9 cellular contexts compared by ENCODE assay signal in the genomic region with DNA sequence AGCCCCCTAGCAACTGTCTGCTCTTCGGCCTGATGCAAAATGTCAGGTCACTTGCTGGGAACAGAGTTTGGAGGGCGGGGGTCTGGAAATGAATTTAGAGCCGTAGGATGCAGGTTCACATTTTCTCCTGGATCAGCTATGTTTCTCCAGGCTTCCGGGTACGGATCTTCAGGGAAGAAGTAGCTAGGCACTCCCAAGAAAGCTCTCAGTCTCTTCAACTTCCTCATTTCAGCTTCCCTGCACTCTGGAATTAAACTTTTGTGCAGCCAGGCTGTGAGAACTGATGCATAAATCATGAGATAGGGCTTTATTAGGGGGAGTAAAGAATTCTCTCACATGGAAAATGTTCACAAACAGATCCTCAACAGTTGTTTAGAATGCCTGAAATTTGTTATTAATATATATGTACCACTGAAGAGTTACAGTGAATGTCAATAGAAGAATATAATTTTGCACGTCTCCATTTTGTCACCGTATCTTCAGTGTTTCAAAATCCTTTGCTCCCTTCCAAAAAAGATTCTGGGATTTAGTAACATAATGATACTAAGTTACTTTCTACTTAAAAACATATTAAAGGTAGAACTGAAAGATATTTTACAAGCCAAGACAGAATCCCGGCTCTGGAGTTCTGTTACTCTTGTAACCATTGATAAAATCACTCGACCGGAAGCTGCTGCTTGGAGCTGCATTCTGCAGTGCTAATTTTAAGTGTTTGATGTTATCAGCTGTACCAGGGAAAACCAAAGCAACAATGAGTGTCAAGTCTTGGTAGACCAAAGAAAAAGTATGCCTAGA.
DNase-seq lines count a peak whose midpoint lies in the region; ATAC-seq and TF ChIP-seq lines count a peak whose summit lies in the region.
"Had no signal": no experiment of that assay in that cellular context is flagged by ENCODE, and none has a peak within 500 bp of the region (broad histone marks: within the 10 kb centered on the region; RNA-seq: fewer than 3 reads in every experiment).

No MANE protein-coding gene starts in this region.

- H3K27ac ChIP-seq in foreskin keratinocyte, result no peak overlapping the region
- H3K27ac ChIP-seq in trophoblast cell (ENCODE audit: low read depth, low read length), result peak overlapping the region; percentile 49
- peak overlapping the region in 2 of 4 donors; percentile 0 to 12 for H3K27ac ChIP-seq in gastroesophageal sphincter

- no peak overlapping the region for H2AK5ac ChIP-seq in trophoblast cell (ENCODE audit: low read length)

- H3K4me2 ChIP-seq in trophoblast cell (ENCODE audit: low read length), result peak overlapping the region; percentile 1

- DNase-seq in foreskin keratinocyte (peak in 1 of 2 donors; percentile 11), trophoblast cell (peak in 1 of 2 donors; percentile 14), NCI-H2171 treated with DMSO at 0.1 percent for 48 hours (lab: John Stamatoyannopoulos, UW) (no peak), germinal center (ENCODE audit: low spot score) (no peak)
- DNase-seq: NCI-H345 had no signal

- no peak overlapping the region for H2AFZ ChIP-seq in trophoblast cell (ENCODE audit: insufficient read depth, low read length, poor library complexity)

- TF ChIP-seq CTCF in foreskin keratinocyte (conservative IDR thresholded peaks at IDR 0.05) (no peak), gastroesophageal sphincter (IDR thresholded peaks at IDR 0.05) (no peak)

- H3K36me3 ChIP-seq in trophoblast cell (ENCODE audit: control insufficient read depth in 1 of 2, insufficient read depth in 2 of 2, low read length in 2 of 2) (no peaks in the 10 kb centered on the region), gastroesophageal sphincter (no peaks in the 10 kb centered on the region)

- peaks cover 2% of the 10 kb centered on the region for H3K79me1 ChIP-seq in trophoblast cell (ENCODE audit: low read length)

- H3K9me3 ChIP-seq in trophoblast cell (ENCODE audit: insufficient read depth, low read depth, low read length) (no peaks in the 10 kb centered on the region), gastroesophageal sphincter (no peaks in the 10 kb centered on the region)

- no peak overlapping the region for H4K12ac ChIP-seq in trophoblast cell (ENCODE audit: low read depth, low read length)

- no peak overlapping the region for H2BK12ac ChIP-seq in trophoblast cell (ENCODE audit: low read length)

- H4K8ac ChIP-seq in trophoblast cell (ENCODE audit: low read depth, low read length), result peak overlapping the region; percentile 38

- TF ChIP-seq EP300 in gastroesophageal sphincter (IDR thresholded peaks at IDR 0.05), result no peak

- WGBS in trophoblast cell (ENCODE audit: extremely low coverage, insufficient coverage, insufficient read length), result no CpG with 5 or more reads among the region's 10 CpGs
- 50% methylated on average over 6 to 10 of the region's 10 CpGs for WGBS in gastroesophageal sphincter (ENCODE audit: low coverage in 1 of 2), 2 donors

- H4K91ac ChIP-seq in trophoblast cell (ENCODE audit: low read depth, low read length), result peak overlapping the region; percentile 37

- H3K4ac ChIP-seq in trophoblast cell (ENCODE audit: low read depth, low read length), result no peak overlapping the region

- no peak overlapping the region for H3K23ac ChIP-seq in trophoblast cell (ENCODE audit: low read length)

- H3K9ac ChIP-seq in trophoblast cell (ENCODE audit: low read length), result no peak overlapping the region

- ATAC-seq in GM18502 (IDR thresholded peaks at IDR 0.05; ENCODE audit: poor library complexity, unreplicated experiment), result peak; percentile 74
- ATAC-seq in SK-N-SH treated with all-trans-retinoic acid at 6 μM for 48 hours, result no peak
- ATAC-seq in foreskin keratinocyte, result peak; percentile 31
- no peak for ATAC-seq in gastroesophageal sphincter
- no peak for ATAC-seq in HG02798 (IDR thresholded peaks at IDR 0.05; ENCODE audit: poor library complexity, unreplicated experiment)

- no peak for TF ChIP-seq POLR2A in gastroesophageal sphincter (IDR thresholded peaks at IDR 0.05)

- H3K27me3 ChIP-seq in foreskin keratinocyte (no peaks in the 10 kb centered on the region), trophoblast cell (ENCODE audit: insufficient read depth, low read length) (no peaks in the 10 kb centered on the region), gastroesophageal sphincter (no peaks in the 10 kb centered on the region)

- no peaks in the 10 kb centered on the region for H3K79me2 ChIP-seq in trophoblast cell (ENCODE audit: control insufficient read depth, insufficient read depth, low read length, poor library complexity)

- H3K18ac ChIP-seq in trophoblast cell (ENCODE audit: low read length), result no peak overlapping the region

- H3K14ac ChIP-seq in trophoblast cell (ENCODE audit: low read length), result no peak overlapping the region

- peak overlapping the region; percentile 60 for H2BK120ac ChIP-seq in trophoblast cell (ENCODE audit: insufficient read depth, low read length, poor library complexity)

- H2BK5ac ChIP-seq in trophoblast cell (ENCODE audit: low read depth, low read length, poor library complexity), result no peak overlapping the region

- H3K4me1 ChIP-seq in foreskin keratinocyte (peaks cover 10% of the 10 kb centered on the region), trophoblast cell (ENCODE audit: control insufficient read depth in 1 of 2, insufficient read depth in 2 of 2, low read length in 2 of 2) (peaks cover 0 to 7% of the 10 kb centered on the region in 2 experiments), gastroesophageal sphincter (no peaks in the 10 kb centered on the region)

- H3K4me3 ChIP-seq in trophoblast cell (ENCODE audit: low read depth, low read length) (no peak overlapping the region), gastroesophageal sphincter (peak overlapping the region in 1 of 2 donors; percentile 6)

TF ChIP-seq in SK-N-SH treated with all-trans-retinoic acid at 6 μM for 48 hours, 23 proteins besides CTCF, POLR2A, EP300 and RAD21:
- TF ChIP-seq, protein P1, sequence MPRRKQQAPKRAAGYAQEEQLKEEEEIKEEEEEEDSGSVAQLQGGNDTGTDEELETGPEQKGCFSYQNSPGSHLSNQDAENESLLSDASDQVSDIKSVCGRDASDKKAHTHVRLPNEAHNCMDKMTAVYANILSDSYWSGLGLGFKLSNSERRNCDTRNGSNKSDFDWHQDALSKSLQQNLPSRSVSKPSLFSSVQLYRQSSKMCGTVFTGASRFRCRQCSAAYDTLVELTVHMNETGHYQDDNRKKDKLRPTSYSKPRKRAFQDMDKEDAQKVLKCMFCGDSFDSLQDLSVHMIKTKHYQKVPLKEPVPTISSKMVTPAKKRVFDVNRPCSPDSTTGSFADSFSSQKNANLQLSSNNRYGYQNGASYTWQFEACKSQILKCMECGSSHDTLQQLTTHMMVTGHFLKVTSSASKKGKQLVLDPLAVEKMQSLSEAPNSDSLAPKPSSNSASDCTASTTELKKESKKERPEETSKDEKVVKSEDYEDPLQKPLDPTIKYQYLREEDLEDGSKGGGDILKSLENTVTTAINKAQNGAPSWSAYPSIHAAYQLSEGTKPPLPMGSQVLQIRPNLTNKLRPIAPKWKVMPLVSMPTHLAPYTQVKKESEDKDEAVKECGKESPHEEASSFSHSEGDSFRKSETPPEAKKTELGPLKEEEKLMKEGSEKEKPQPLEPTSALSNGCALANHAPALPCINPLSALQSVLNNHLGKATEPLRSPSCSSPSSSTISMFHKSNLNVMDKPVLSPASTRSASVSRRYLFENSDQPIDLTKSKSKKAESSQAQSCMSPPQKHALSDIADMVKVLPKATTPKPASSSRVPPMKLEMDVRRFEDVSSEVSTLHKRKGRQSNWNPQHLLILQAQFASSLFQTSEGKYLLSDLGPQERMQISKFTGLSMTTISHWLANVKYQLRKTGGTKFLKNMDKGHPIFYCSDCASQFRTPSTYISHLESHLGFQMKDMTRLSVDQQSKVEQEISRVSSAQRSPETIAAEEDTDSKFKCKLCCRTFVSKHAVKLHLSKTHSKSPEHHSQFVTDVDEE (CRISPR knock-in tag; IDR thresholded peaks at IDR 0.05), result peak; percentile 31; the same call in 1 of the 2 replicates
- TF ChIP-seq TCF4 (CRISPR knock-in tag; IDR thresholded peaks at IDR 0.05; ENCODE audit: borderline replicate concordance) (peak; percentile 55; the same call in 1 of the 2 replicates), ZC3H10 (CRISPR knock-in tag; IDR thresholded peaks at IDR 0.05) (no peak)
TF ChIP-seq in SK-N-SH treated with all-trans-retinoic acid at 6 μM for 48 hours: peak in this region for 2.

Comparison
In these comparisons a context has a peak if more than half of its experiments do, and no peak if none do; other contexts are left out.
1. ATAC-seq: peak in GM18502 (single experiment) and foreskin keratinocyte (single experiment); none in SK-N-SH treated with all-trans-retinoic acid at 6 μM for 48 hours (single experiment), gastroesophageal sphincter (single experiment) and HG02798 (single experiment).